In genomic region chr5:70400984-70401686, GRCh38 we compare ENCODE assay signal across 8 cellular contexts.
DNase-seq lines count a peak whose midpoint lies in the region; ATAC-seq and TF ChIP-seq lines count a peak whose summit lies in the region.
"Not testable (repeated sequence)": the region's sequence is repeated elsewhere in the genome, so short reads cannot be mapped to it uniquely, and the experiment has no call there.

No MANE protein-coding gene starts in this region.

- DNase-seq in G401 (ENCODE audit: low spot score) (peak; percentile 0), T-helper 17 cell (peak in 1 of 3 donors; percentile 36), renal cortical epithelial cell (ENCODE audit: low read depth) (peak; percentile 40), suprapubic skin (ENCODE audit: low spot score in 2 of 2) (peak; percentile 47 to 68)
- not testable (repeated sequence) for DNase-seq in activated naive CD4-positive, alpha-beta T cell treated with anti-CD3 and anti-CD28 coated beads, Interleukin-2, amount 10 ng/mL, durations not matched to agents 7 days and 5 days; epithelial cell of proximal tubule (ENCODE audit: low read depth)

- under 1% methylated on average over 46 of the region's 71 CpGs for WGBS in liver
- no CpG with 5 or more reads among the region's 71 CpGs for WGBS in suprapubic skin

- not testable (repeated sequence) for TF ChIP-seq CTCF in epithelial cell of proximal tubule (conservative IDR thresholded peaks at IDR 0.05; ENCODE audit: low read depth, low read length); liver (IDR thresholded peaks at IDR 0.05; ENCODE audit: low read depth, low read length, missing input control); suprapubic skin (IDR thresholded peaks at IDR 0.05)

- H3K9me3 ChIP-seq in T-helper 17 cell (ENCODE audit: control insufficient read depth, low read length, poor library complexity, severe bottlenecking); liver (ENCODE audit: control insufficient read depth in 4 of 4, low read length in 3 of 4); suprapubic skin: not testable (repeated sequence)

- not testable (repeated sequence) for H3K27ac Mint-ChIP-seq in T-helper 17 cell
- peak overlapping the region; percentile 49 for H3K27ac Mint-ChIP-seq in activated naive CD4-positive, alpha-beta T cell treated with anti-CD3 and anti-CD28 coated beads, Interleukin-2, amount 10 ng/mL, durations not matched to agents 7 days and 5 days

- not testable (repeated sequence) for H3K9me3 Mint-ChIP-seq in activated naive CD4-positive, alpha-beta T cell treated with anti-CD3 and anti-CD28 coated beads, Interleukin-2, amount 10 ng/mL, durations not matched to agents 7 days and 5 days

- TF ChIP-seq RAD21 in liver (IDR thresholded peaks at IDR 0.05) = not testable (repeated sequence)

- TF ChIP-seq EP300 in suprapubic skin (IDR thresholded peaks at IDR 0.05) = not testable (repeated sequence)

- H3K4me3 Mint-ChIP-seq in T-helper 17 cell = peak overlapping the region; percentile 79
- peak overlapping the region; percentile 63 for H3K4me3 Mint-ChIP-seq in activated naive CD4-positive, alpha-beta T cell treated with anti-CD3 and anti-CD28 coated beads, Interleukin-2, amount 10 ng/mL, durations not matched to agents 7 days and 5 days

- H3K4me1 ChIP-seq in liver (ENCODE audit: control insufficient read depth in 4 of 4, insufficient read depth in 4 of 4, low read length in 3 of 4); suprapubic skin: not testable (repeated sequence)

- peak overlapping the region; percentile 38 for H3K4me3 ChIP-seq in epithelial cell of proximal tubule (ENCODE audit: low read depth, low read length)
- peak overlapping the region in 2 of 3 donors; percentile 52 to 62 for H3K4me3 ChIP-seq in liver (ENCODE audit: low read depth in 1 of 3, low read length in 3 of 3)
- peak overlapping the region; percentile 47 for H3K4me3 ChIP-seq in suprapubic skin

- not testable (repeated sequence) for H3K9ac ChIP-seq in liver (ENCODE audit: low read depth in 1 of 2, low read length in 2 of 2)

- peak overlapping the region in 1 of 2 donors; percentile 41 for H3K27ac ChIP-seq in liver (ENCODE audit: low read depth in 1 of 2, low read length in 2 of 2)
- H3K27ac ChIP-seq in suprapubic skin = peak overlapping the region; percentile 68

- TF ChIP-seq POLR2A in suprapubic skin (IDR thresholded peaks at IDR 0.05) = not testable (repeated sequence)

- not testable (repeated sequence) for H3K4me1 Mint-ChIP-seq in T-helper 17 cell; activated naive CD4-positive, alpha-beta T cell treated with anti-CD3 and anti-CD28 coated beads, Interleukin-2, amount 10 ng/mL, durations not matched to agents 7 days and 5 days

- peak; percentile 64 for ATAC-seq in HG03432 (IDR thresholded peaks at IDR 0.05; ENCODE audit: unreplicated experiment)
- peak; percentile 96 for ATAC-seq in T-helper 17 cell

- not testable (repeated sequence) for H3K27me3 Mint-ChIP-seq in T-helper 17 cell; activated naive CD4-positive, alpha-beta T cell treated with anti-CD3 and anti-CD28 coated beads, Interleukin-2, amount 10 ng/mL, durations not matched to agents 7 days and 5 days

- not testable (repeated sequence) for H3K36me3 ChIP-seq in liver (ENCODE audit: control insufficient read depth in 4 of 4, insufficient read depth in 3 of 4, low read depth in 1 of 4, low read length in 3 of 4); suprapubic skin

- not testable (repeated sequence) for H3K27me3 ChIP-seq in liver (ENCODE audit: control insufficient read depth in 4 of 4, insufficient read depth in 4 of 4, low read length in 3 of 4); suprapubic skin

- in situ Hi-C loops in G401 (cut with HindIII; ENCODE audit: low sequenced_read_pairs) = not testable (repeated sequence)

- not testable (repeated sequence) for H3K36me3 Mint-ChIP-seq in T-helper 17 cell (ENCODE audit: low read depth); activated naive CD4-positive, alpha-beta T cell treated with anti-CD3 and anti-CD28 coated beads, Interleukin-2, amount 10 ng/mL, durations not matched to agents 7 days and 5 days

- CTCF ChIA-PET in activated naive CD4-positive, alpha-beta T cell treated with anti-CD3 and anti-CD28 coated beads, Interleukin-2, amount 10 ng/mL, durations not matched to agents 7 days and 5 days (lab: Charles Lee) = not testable (repeated sequence)
